In the genomic region with DNA sequence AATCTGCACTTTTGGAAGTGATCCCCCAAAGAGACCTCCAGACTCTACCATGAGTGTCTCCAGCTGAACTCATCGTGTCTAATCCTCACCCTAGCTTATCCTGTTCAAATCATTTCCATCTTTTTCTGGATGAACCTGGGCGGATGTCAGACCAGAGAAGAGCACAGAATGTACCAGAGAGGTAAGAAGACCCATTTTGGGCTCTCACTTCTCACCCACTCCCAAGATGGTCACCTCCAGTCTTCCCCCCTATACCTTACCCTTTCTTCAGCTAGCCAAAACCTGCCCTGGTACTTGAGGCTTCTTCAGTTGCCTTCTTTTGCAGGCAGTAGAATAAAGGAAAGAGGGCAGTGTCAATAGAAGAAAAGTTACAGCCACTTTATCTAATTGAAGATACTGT, we compare ENCODE assay signal across 8 cellular contexts. TPM values are rescaled to one million over a fixed set of nuclear protein-coding genes. Genes with fewer than 3 reads are reported as not detected.
DNase-seq lines count a peak whose midpoint lies in the region; ATAC-seq, FAIRE-seq and TF ChIP-seq lines count a peak whose summit lies in the region.

No MANE protein-coding gene starts in this region.

- peaks cover 36% of the 10 kb centered on the region for H3K4me1 ChIP-seq in suprapubic skin

- peaks cover 15% of the 10 kb centered on the region for H3K36me3 ChIP-seq in suprapubic skin

- H3K9me3 Mint-ChIP-seq in activated CD4-positive, alpha-beta T cell treated with anti-CD3 and anti-CD28 coated beads for 36 hours (ENCODE audit: low read depth) = no peaks in the 10 kb centered on the region
- no peaks in the 10 kb centered on the region for H3K9me3 Mint-ChIP-seq in activated naive CD8-positive, alpha-beta T cell (ENCODE audit: low read depth)

- WGBS in suprapubic skin = 56% methylated on average over 2 of the region's 2 CpGs

- FAIRE-seq in RCC 7860 (lab: Jason Lieb, UNC) = no peak

- CTCF ChIA-PET in activated CD4-positive, alpha-beta T cell treated with anti-CD3 and anti-CD28 coated beads for 36 hours (lab: Charles Lee) = interaction anchor here (0.6 to 3.4 kb wide), 11 partner anchors 26 to 159 kb away, joined by 3 to 26 read pairs (median 4); no protein-coding TSS in a partner anchor

- no peak for ATAC-seq in activated CD4-positive, alpha-beta T cell treated with anti-CD3 and anti-CD28 coated beads for 36 hours
- ATAC-seq in HG03442 (IDR thresholded peaks at IDR 0.05; ENCODE audit: unreplicated experiment) = no peak
- no peak for ATAC-seq in HG03175 (IDR thresholded peaks at IDR 0.05; ENCODE audit: unreplicated experiment)

- H3K4me3 Mint-ChIP-seq in activated CD4-positive, alpha-beta T cell treated with anti-CD3 and anti-CD28 coated beads for 36 hours = peak overlapping the region; percentile 97
- peak overlapping the region; percentile 97 for H3K4me3 Mint-ChIP-seq in activated naive CD8-positive, alpha-beta T cell

- peaks cover 41% of the 10 kb centered on the region for H3K4me1 Mint-ChIP-seq in activated CD4-positive, alpha-beta T cell treated with anti-CD3 and anti-CD28 coated beads for 36 hours
- H3K4me1 Mint-ChIP-seq in activated naive CD8-positive, alpha-beta T cell (ENCODE audit: low read depth) = peaks cover 42% of the 10 kb centered on the region

- no peaks in the 10 kb centered on the region for H3K27me3 Mint-ChIP-seq in activated CD4-positive, alpha-beta T cell treated with anti-CD3 and anti-CD28 coated beads for 36 hours
- H3K27me3 Mint-ChIP-seq in activated naive CD8-positive, alpha-beta T cell = no peaks in the 10 kb centered on the region

- H3K27ac ChIP-seq in suprapubic skin = peak overlapping the region; percentile 97

- intact Hi-C loops in activated CD4-positive, alpha-beta T cell treated with anti-CD3 and anti-CD28 coated beads for 36 hours (cut with DNase I, micrococcal nuclease) = loop anchor here in 1 of 2 experiments (5.0 kb wide), 2 partner anchors 124 to 329 kb away; a partner anchor contains a TSS

- TF ChIP-seq CTCF in suprapubic skin (IDR thresholded peaks at IDR 0.05) = no peak

- H3K27me3 ChIP-seq in suprapubic skin = no peaks in the 10 kb centered on the region

- H3K9me3 ChIP-seq in suprapubic skin = no peaks in the 10 kb centered on the region

- peaks cover 21% of the 10 kb centered on the region for H3K36me3 Mint-ChIP-seq in activated CD4-positive, alpha-beta T cell treated with anti-CD3 and anti-CD28 coated beads for 36 hours (ENCODE audit: low read depth)
- H3K36me3 Mint-ChIP-seq in activated naive CD8-positive, alpha-beta T cell = peaks cover 10% of the 10 kb centered on the region

- no peak for DNase-seq in activated CD4-positive, alpha-beta T cell treated with anti-CD3 and anti-CD28 coated beads for 36 hours
- no peak for DNase-seq in activated CD4-positive, alpha-beta T cell treated with anti-CD3 and anti-CD28 coated beads for 48 hours
- DNase-seq in left kidney (ENCODE audit: low read depth, low spot score) (peak; percentile 5), suprapubic skin (ENCODE audit: low spot score in 2 of 2) (no peak), RCC 7860 (ENCODE audit: low spot score) (no peak)

- H3K27ac Mint-ChIP-seq in activated CD4-positive, alpha-beta T cell treated with anti-CD3 and anti-CD28 coated beads for 36 hours = peak overlapping the region; percentile 99
- H3K27ac Mint-ChIP-seq in activated naive CD8-positive, alpha-beta T cell = peak overlapping the region; percentile 99

- no peak for TF ChIP-seq POLR2A in suprapubic skin (IDR thresholded peaks at IDR 0.05)

- no peak for TF ChIP-seq EP300 in suprapubic skin (IDR thresholded peaks at IDR 0.05)

- H3K4me3 ChIP-seq in suprapubic skin = peak overlapping the region; percentile 74

- POLR2A ChIA-PET in activated CD4-positive, alpha-beta T cell treated with anti-CD3 and anti-CD28 coated beads for 36 hours (lab: Charles Lee) = interaction anchor here (0.5 to 2.7 kb wide), 3 partner anchors 17 to 416 kb away, joined by 3 to 7 read pairs (median 6); a partner anchor contains a TSS

RNA-seq across cellular contexts. Expression of a gene that starts 27.9 kb away (rescaled TPM):
- total RNA-seq in activated CD4-positive, alpha-beta T cell treated with anti-CD3 and anti-CD28 coated beads for 36 hours = 1 to 10 TPM; 3.2 to 4.6 TPM
- total RNA-seq in suprapubic skin = 1 to 10 TPM in 1 of 4 donors, under 1 TPM in 2, not detected in 1; 0.39 to 3.1 (median 0.89) TPM

RNA-seq across cellular contexts. Expression of a gene that starts 52.7 kb away (rescaled TPM):
- total RNA-seq in activated CD4-positive, alpha-beta T cell treated with anti-CD3 and anti-CD28 coated beads for 36 hours = 10 to 100 TPM; 30.9 to 33.4 TPM
- 10 to 100 TPM; 35.4 to 74.2 (median 55.9) TPM for total RNA-seq in suprapubic skin
